16 cellular contexts compared by ENCODE assay signal in the genomic region with DNA sequence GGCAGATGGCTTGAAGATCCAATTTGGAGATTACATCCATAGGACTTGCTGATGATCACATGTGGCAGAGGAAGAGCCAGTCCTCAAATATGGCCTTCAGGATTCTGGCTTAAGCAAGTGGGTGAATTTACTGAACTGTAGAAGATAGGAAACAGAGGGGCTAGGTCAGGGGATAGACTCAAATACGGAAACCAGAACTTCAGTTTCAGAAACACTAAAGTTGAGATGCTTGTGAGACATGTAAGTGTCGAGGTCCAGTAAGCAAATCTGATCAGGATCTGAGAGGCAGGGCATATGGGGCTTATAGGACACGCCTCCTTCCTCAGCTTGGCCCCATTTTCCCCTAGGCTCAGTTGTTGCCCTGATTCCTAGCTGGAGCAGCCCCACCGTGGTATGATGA.
A peak's percentile ranks its signal among the peaks of the same experiment; 100 is the strongest.
DNase-seq lines count a peak whose midpoint lies in the region; ATAC-seq and TF ChIP-seq lines count a peak whose summit lies in the region.
"Had no signal": no experiment of that assay in that cellular context is flagged by ENCODE, and none has a peak within 500 bp of the region (broad histone marks: within the 10 kb centered on the region; RNA-seq: fewer than 3 reads in every experiment).

No MANE protein-coding gene starts in this region.

- TF ChIP-seq CTCF in activated B cell treated with CpG ODN at 0.5 μM for 24 hours (IDR thresholded peaks at IDR 0.05) (no peak), prostate gland (IDR thresholded peaks at IDR 0.05) (no peak)

- H3K9me3 ChIP-seq in prostate gland = no peaks in the 10 kb centered on the region
- H3K9me3 ChIP-seq: thyroid gland had no signal

- intact Hi-C loops in activated B cell treated with CpG ODN at 0.5 μM for 24 hours (cut with micrococcal nuclease) (no loop called here), prostate gland (cut with DNase I) (no loop called here)

- H3K27ac ChIP-seq in prostate gland = no peak overlapping the region
- H3K27ac ChIP-seq: thyroid gland had no signal

- POLR2A ChIA-PET in activated B cell treated with CpG ODN at 0.5 μM for 24 hours (lab: Charles Lee) = interaction anchor here (0.6 to 7.6 kb wide), 5 partner anchors 15 to 105 kb away, joined by 3 to 147 read pairs (median 4); a partner anchor contains a TSS

- H3K9me3 Mint-ChIP-seq in activated T-cell treated with anti-CD3 and anti-CD28 coated beads, Interleukin-2, amount 50 U/mL, for 24 hours = peaks cover 15% of the 10 kb centered on the region
- H3K9me3 Mint-ChIP-seq in activated B cell treated with CpG ODN at 0.5 μM for 24 hours = peaks cover 11% of the 10 kb centered on the region
- H3K9me3 Mint-ChIP-seq in natural killer cell treated with Interleukin-12 subunit alpha and Interleukin-12 subunit beta and Interleukin-15 and Interleukin-18, amount 100 ng/mL, for 72 hours = peaks cover 12% of the 10 kb centered on the region

- CTCF ChIA-PET in activated B cell treated with CpG ODN at 0.5 μM for 24 hours (lab: Charles Lee) = no interaction called here

- no peak overlapping the region for H3K4me3 Mint-ChIP-seq in activated T-cell treated with anti-CD3 and anti-CD28 coated beads, Interleukin-2, amount 50 U/mL, for 24 hours
- peak overlapping the region; percentile 20 for H3K4me3 Mint-ChIP-seq in activated B cell treated with CpG ODN at 0.5 μM for 24 hours
- H3K4me3 Mint-ChIP-seq in natural killer cell treated with Interleukin-12 subunit alpha and Interleukin-12 subunit beta and Interleukin-15 and Interleukin-18, amount 100 ng/mL, for 72 hours = peak overlapping the region; percentile 24
- H3K4me3 Mint-ChIP-seq: neural crest cell had no signal

- no peak for DNase-seq in activated T-cell treated with anti-CD3 and anti-CD28 coated beads, Interleukin-2, amount 50 U/mL, for 24 hours
- no peak for DNase-seq in activated T-cell treated with anti-CD3 and anti-CD28 coated beads for 4 hours
- DNase-seq in activated B cell treated with CpG ODN at 0.5 μM for 24 hours = no peak
- no peak for DNase-seq in natural killer cell treated with Interleukin-12 subunit alpha and Interleukin-12 subunit beta and Interleukin-15 and Interleukin-18, amount 100 ng/mL, for 72 hours (ENCODE audit: low spot score)
- DNase-seq in NCI-H2107 treated with DMSO at 0.1 percent for 48 hours (lab: John Stamatoyannopoulos, UW; ENCODE audit: unreplicated experiment) = no peak
- DNase-seq in prostate gland (ENCODE audit: low spot score) = no peak
- DNase-seq: ACHN, aorta, Kasumi-1, NCI-H1436 treated with DMSO at 0.1 percent for 48 hours, NCI-H446, thyroid gland had no signal

- H3K27ac Mint-ChIP-seq in activated T-cell treated with anti-CD3 and anti-CD28 coated beads, Interleukin-2, amount 50 U/mL, for 24 hours = peak overlapping the region; percentile 1
- H3K27ac Mint-ChIP-seq in activated B cell treated with CpG ODN at 0.5 μM for 24 hours = peak overlapping the region; percentile 98
- H3K27ac Mint-ChIP-seq in natural killer cell treated with Interleukin-12 subunit alpha and Interleukin-12 subunit beta and Interleukin-15 and Interleukin-18, amount 100 ng/mL, for 72 hours = peak overlapping the region; percentile 95 to 99

- no peak for TF ChIP-seq POLR2A in prostate gland (IDR thresholded peaks at IDR 0.05)

- H3K36me3 Mint-ChIP-seq in activated T-cell treated with anti-CD3 and anti-CD28 coated beads, Interleukin-2, amount 50 U/mL, for 24 hours (ENCODE audit: low read depth) = peaks cover 13% of the 10 kb centered on the region
- H3K36me3 Mint-ChIP-seq in activated B cell treated with CpG ODN at 0.5 μM for 24 hours (ENCODE audit: low read depth) = peaks cover 11% of the 10 kb centered on the region
- H3K36me3 Mint-ChIP-seq in natural killer cell treated with Interleukin-12 subunit alpha and Interleukin-12 subunit beta and Interleukin-15 and Interleukin-18, amount 100 ng/mL, for 72 hours = peaks cover 17% of the 10 kb centered on the region

- no peaks in the 10 kb centered on the region for H3K27me3 Mint-ChIP-seq in activated T-cell treated with anti-CD3 and anti-CD28 coated beads, Interleukin-2, amount 50 U/mL, for 24 hours
- no peaks in the 10 kb centered on the region for H3K27me3 Mint-ChIP-seq in activated B cell treated with CpG ODN at 0.5 μM for 24 hours
- H3K27me3 Mint-ChIP-seq in natural killer cell treated with Interleukin-12 subunit alpha and Interleukin-12 subunit beta and Interleukin-15 and Interleukin-18, amount 100 ng/mL, for 72 hours = no peaks in the 10 kb centered on the region

- H3K4me3 ChIP-seq in prostate gland = no peak overlapping the region
- H3K4me3 ChIP-seq: lung, thyroid gland had no signal

- peaks cover 73% of the 10 kb centered on the region for H3K4me1 Mint-ChIP-seq in activated T-cell treated with anti-CD3 and anti-CD28 coated beads, Interleukin-2, amount 50 U/mL, for 24 hours (ENCODE audit: low read depth)
- peaks cover 79% of the 10 kb centered on the region for H3K4me1 Mint-ChIP-seq in activated B cell treated with CpG ODN at 0.5 μM for 24 hours
- peaks cover 62 to 66% of the 10 kb centered on the region in 2 donors for H3K4me1 Mint-ChIP-seq in natural killer cell treated with Interleukin-12 subunit alpha and Interleukin-12 subunit beta and Interleukin-15 and Interleukin-18, amount 100 ng/mL, for 72 hours (ENCODE audit: low read depth in 2 of 2)
- H3K4me1 Mint-ChIP-seq: neural crest cell had no signal

- no peaks in the 10 kb centered on the region for H3K36me3 ChIP-seq in prostate gland
- H3K36me3 ChIP-seq: thyroid gland had no signal

- 97% methylated on average over 4 of the region's 4 CpGs for WGBS in prostate gland

- no peaks in the 10 kb centered on the region for H3K4me1 ChIP-seq in prostate gland (replicated peaks)

- no peaks in the 10 kb centered on the region for H3K27me3 ChIP-seq in prostate gland (replicated peaks; ENCODE audit: insufficient read depth)
- H3K27me3 ChIP-seq: thyroid gland had no signal

- ATAC-seq in GM21360 (IDR thresholded peaks at IDR 0.05; ENCODE audit: unreplicated experiment) (peak; percentile 39), activated B cell treated with CpG ODN at 0.5 μM for 24 hours (ENCODE audit: low read depth) (peak; percentile 18), HG02759 (IDR thresholded peaks at IDR 0.05; ENCODE audit: unreplicated experiment) (no peak)
- ATAC-seq in natural killer cell treated with Interleukin-12 subunit alpha and Interleukin-12 subunit beta and Interleukin-15 and Interleukin-18, amount 100 ng/mL, for 72 hours = no peak

Comparison
In these comparisons a context has a peak if more than half of its experiments do, and no peak if none do; other contexts are left out.
1. H3K27ac Mint-ChIP-seq: peak in every context shown above with its lines; median percentile 98 in activated B cell treated with CpG ODN at 0.5 μM for 24 hours; 97 in natural killer cell treated with Interleukin-12 subunit alpha and Interleukin-12 subunit beta and Interleukin-15 and Interleukin-18, amount 100 ng/mL, for 72 hours; 1 in activated T-cell treated with anti-CD3 and anti-CD28 coated beads, Interleukin-2, amount 50 U/mL, for 24 hours.
2. ATAC-seq: peak in GM21360 (single experiment) and activated B cell treated with CpG ODN at 0.5 μM for 24 hours (single experiment); none in natural killer cell treated with Interleukin-12 subunit alpha and Interleukin-12 subunit beta and Interleukin-15 and Interleukin-18, amount 100 ng/mL, for 72 hours (0 of 2) and HG02759 (single experiment).